ENCODE assay signal across 15 cellular contexts in the genomic region with DNA sequence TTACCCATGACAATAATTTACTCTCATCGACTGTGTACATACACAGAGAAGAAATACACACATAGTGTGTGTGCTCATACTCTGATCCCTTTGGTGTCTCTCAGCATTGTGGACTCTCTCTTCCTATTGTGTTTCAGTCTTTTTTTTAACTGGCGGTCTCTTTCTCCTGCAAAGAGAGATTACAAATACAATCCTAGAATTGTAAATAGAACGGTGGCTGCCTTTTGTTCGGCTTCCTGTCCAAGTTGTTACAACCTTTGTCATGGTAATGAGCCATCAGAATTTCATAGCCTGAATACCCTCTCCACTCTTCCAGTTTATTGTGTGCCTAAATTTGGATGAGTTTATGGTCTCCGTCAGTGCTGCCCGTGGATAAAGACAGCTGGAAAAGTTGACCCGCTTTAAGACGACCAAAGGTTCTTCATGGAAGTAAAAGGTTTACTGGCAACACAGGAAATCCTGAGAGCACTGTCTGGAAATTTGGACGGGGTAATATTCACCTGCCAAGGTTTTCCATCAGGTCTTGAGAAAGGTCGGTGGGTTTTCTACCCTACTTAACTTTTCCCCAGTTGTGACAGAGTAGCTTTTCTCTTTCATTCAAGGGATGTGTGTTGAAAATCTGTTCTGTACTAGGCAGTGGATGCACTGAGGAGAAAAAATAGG.
A peak's percentile ranks its signal among the peaks of the same experiment; 100 is the strongest.
DNase-seq lines count a peak whose midpoint lies in the region; ATAC-seq and TF ChIP-seq lines count a peak whose summit lies in the region.
"Had no signal": no experiment of that assay in that cellular context is flagged by ENCODE, and none has a peak within 500 bp of the region (broad histone marks: within the 10 kb centered on the region; RNA-seq: fewer than 3 reads in every experiment).

No MANE protein-coding gene starts in this region.

- DNase-seq in COR-L47 (lab: John Stamatoyannopoulos, UW), result peak; percentile 94
- peak; percentile 70 for DNase-seq in NCI-H510A treated with DMSO at 0.1 percent for 48 hours (lab: John Stamatoyannopoulos, UW)
- DNase-seq in iPS DF 19.7 (ENCODE audit: low read depth, low spot score), result peak; percentile 74
- no peak for DNase-seq in naive thymus-derived CD4-positive, alpha-beta T cell
- DNase-seq in psoas muscle, result no peak
- DNase-seq in cerebellar cortex (ENCODE audit: low spot score), result no peak
- DNase-seq: activated CD4-positive, alpha-beta T cell treated with anti-CD3 and anti-CD28 coated beads, Interleukin-2, amount 50 U/mL, for 4 hours; activated T-cell treated with anti-CD3 and anti-CD28 coated beads, Interleukin-2, amount 50 U/mL, for 72 hours; adrenal gland; kidney glomerular epithelial cell; ovary; stimulated activated naive CD8-positive, alpha-beta T cell treated with anti-CD3 and anti-CD28 coated beads, Interleukin-15, amount 100 ng/mL, for 72 hours had no signal

- peaks cover 0 to 17% (median 6%) of the 10 kb centered on the region in 5 donors for H3K27me3 Mint-ChIP-seq in naive thymus-derived CD4-positive, alpha-beta T cell

- intact Hi-C loops in naive thymus-derived CD4-positive, alpha-beta T cell (cut with micrococcal nuclease), result no loop called here
- intact Hi-C loops in psoas muscle (cut with DNase I), result no loop called here

- no peak for ATAC-seq in naive thymus-derived CD4-positive, alpha-beta T cell
- ATAC-seq in psoas muscle (no peak), HG02678 (IDR thresholded peaks at IDR 0.05; ENCODE audit: unreplicated experiment) (no peak)
- ATAC-seq: activated T-cell treated with anti-CD3 and anti-CD28 coated beads, Interleukin-2, amount 50 U/mL, for 72 hours had no signal

- H3K36me3 ChIP-seq in KOPT-K1 (ENCODE audit: insufficient read depth, low read length) (no peaks in the 10 kb centered on the region), psoas muscle (ENCODE audit: insufficient read depth in 1 of 2, low read depth in 1 of 2) (no peaks in the 10 kb centered on the region)
- no peaks in the 10 kb centered on the region for H3K36me3 ChIP-seq in naive thymus-derived CD4-positive, alpha-beta T cell (ENCODE audit: control insufficient read depth in 2 of 3, insufficient read depth in 3 of 3, low read length in 3 of 3)
- H3K36me3 ChIP-seq: adrenal gland, ovary, vagina had no signal

- no peaks in the 10 kb centered on the region for H3K27me3 ChIP-seq in naive thymus-derived CD4-positive, alpha-beta T cell (ENCODE audit: control insufficient read depth in 2 of 2, insufficient read depth in 2 of 2, low read length in 2 of 2)
- peaks cover 0 to 3% (median 0%) of the 10 kb centered on the region in 3 donors for H3K27me3 ChIP-seq in psoas muscle (ENCODE audit: insufficient read depth in 3 of 3, low read length in 2 of 3)
- H3K27me3 ChIP-seq: adrenal gland, ovary, vagina had no signal

- 37 to 43% (median 39%) methylated on average over 10 of the region's 10 CpGs for WGBS in psoas muscle, 3 donors

- H3K4me3 Mint-ChIP-seq in naive thymus-derived CD4-positive, alpha-beta T cell, result no peak overlapping the region
- H3K4me3 Mint-ChIP-seq: activated T-cell treated with anti-CD3 and anti-CD28 coated beads, Interleukin-2, amount 50 U/mL, for 72 hours; stimulated activated naive CD8-positive, alpha-beta T cell treated with anti-CD3 and anti-CD28 coated beads, Interleukin-15, amount 100 ng/mL, for 72 hours had no signal

- POLR2A ChIA-PET in naive thymus-derived CD4-positive, alpha-beta T cell (lab: Charles Lee), result no interaction called here

- H3K4me3 ChIP-seq in naive thymus-derived CD4-positive, alpha-beta T cell (ENCODE audit: low read length), result no peak overlapping the region
- no peak overlapping the region for H3K4me3 ChIP-seq in psoas muscle
- H3K4me3 ChIP-seq: adrenal gland, ovary, vagina had no signal

- H3K9me3 ChIP-seq in KOPT-K1 (ENCODE audit: insufficient read depth, low read length, poor library complexity, severe bottlenecking) (no peaks in the 10 kb centered on the region), psoas muscle (no peaks in the 10 kb centered on the region)
- H3K9me3 ChIP-seq in naive thymus-derived CD4-positive, alpha-beta T cell (ENCODE audit: control insufficient read depth in 2 of 3, low read length in 3 of 3), result no peaks in the 10 kb centered on the region
- H3K9me3 ChIP-seq: adrenal gland, ovary, vagina had no signal

- H3K27ac Mint-ChIP-seq in naive thymus-derived CD4-positive, alpha-beta T cell, result no peak overlapping the region
- H3K27ac Mint-ChIP-seq: activated T-cell treated with anti-CD3 and anti-CD28 coated beads, Interleukin-2, amount 50 U/mL, for 72 hours had no signal

- H3K9me3 Mint-ChIP-seq in naive thymus-derived CD4-positive, alpha-beta T cell, result peaks cover 0 to 11% (median 3%) of the 10 kb centered on the region in 11 donors
- H3K9me3 Mint-ChIP-seq: stimulated activated naive CD8-positive, alpha-beta T cell treated with anti-CD3 and anti-CD28 coated beads, Interleukin-15, amount 100 ng/mL, for 72 hours had no signal

- H3K36me3 Mint-ChIP-seq in naive thymus-derived CD4-positive, alpha-beta T cell, result peaks cover 0 to 4% (median 0%) of the 10 kb centered on the region in 5 donors

- H3K27ac ChIP-seq in KOPT-K1 (ENCODE audit: low read depth, low read length, poor library complexity, severe bottlenecking) (peak overlapping the region; percentile 99), psoas muscle (no peak overlapping the region)
- no peak overlapping the region for H3K27ac ChIP-seq in naive thymus-derived CD4-positive, alpha-beta T cell (ENCODE audit: low read depth, low read length)
- H3K27ac ChIP-seq: adrenal gland, ovary, vagina had no signal

- CTCF ChIA-PET in naive thymus-derived CD4-positive, alpha-beta T cell (lab: Charles Lee), result no interaction called here

- H3K4me1 ChIP-seq in naive thymus-derived CD4-positive, alpha-beta T cell (ENCODE audit: control insufficient read depth in 2 of 2, insufficient read depth in 2 of 2, low read length in 2 of 2), result no peaks in the 10 kb centered on the region
- H3K4me1 ChIP-seq in psoas muscle, result no peaks in the 10 kb centered on the region
- H3K4me1 ChIP-seq: adrenal gland, vagina had no signal

- TF ChIP-seq CTCF in psoas muscle (IDR thresholded peaks at IDR 0.05), result no peak

- peaks cover 0 to 41% (median 14%) of the 10 kb centered on the region in 7 donors for H3K4me1 Mint-ChIP-seq in naive thymus-derived CD4-positive, alpha-beta T cell

Comparison
In these comparisons a context has a peak if more than half of its experiments do, and no peak if none do; other contexts are left out.
1. DNase-seq: peak in COR-L47 (single experiment), NCI-H510A treated with DMSO at 0.1 percent for 48 hours (single experiment) and iPS DF 19.7 (single experiment); none in naive thymus-derived CD4-positive, alpha-beta T cell (0 of 9), psoas muscle (0 of 2) and cerebellar cortex (single experiment).